8 cellular contexts compared by ENCODE assay signal in the genomic region with DNA sequence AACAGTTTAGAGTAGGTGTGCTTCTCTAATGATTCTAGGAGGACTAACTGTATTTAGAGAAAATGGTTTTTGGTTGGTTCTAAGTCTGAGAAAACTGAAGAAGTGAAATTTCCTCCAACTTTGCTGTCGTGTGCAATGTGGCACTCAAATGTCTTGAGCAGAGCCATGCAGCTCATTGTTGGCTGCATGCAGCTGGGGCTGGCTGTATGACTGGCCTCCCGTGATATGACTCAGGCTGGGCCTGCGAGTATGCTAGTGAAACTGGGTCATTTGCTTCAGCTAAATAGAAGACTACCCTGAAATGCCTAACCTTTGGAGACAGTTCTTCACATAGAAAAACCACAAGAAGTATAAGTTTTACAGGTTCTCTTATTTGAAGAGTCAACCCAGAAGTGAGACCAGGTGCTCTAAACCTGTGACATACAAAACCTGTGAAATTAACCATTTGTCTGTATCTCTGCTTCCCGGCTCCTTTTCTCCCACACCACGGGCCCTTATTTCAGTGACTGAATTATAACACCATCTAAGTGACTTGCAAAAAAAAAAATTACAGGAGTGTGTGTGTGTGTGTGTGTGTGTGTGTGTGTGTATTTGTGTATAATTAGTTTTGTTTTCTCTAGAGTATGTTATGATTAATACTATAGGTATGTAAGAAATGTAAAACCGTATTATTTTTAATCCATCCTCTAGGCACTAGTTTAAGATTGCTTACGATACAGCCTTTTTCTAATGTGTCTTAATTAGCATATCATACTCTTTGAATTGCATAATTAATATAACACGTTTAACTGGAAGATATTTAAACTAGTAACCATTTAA. TPM values are rescaled to one million over a fixed set of nuclear protein-coding genes. Genes with fewer than 3 reads are reported as not detected.
DNase-seq lines count a peak whose midpoint lies in the region; ATAC-seq and TF ChIP-seq lines count a peak whose summit lies in the region.

No MANE protein-coding gene starts in this region.

- H3K4ac ChIP-seq in mesenchymal stem cell (ENCODE audit: low read depth in 1 of 2, low read length in 2 of 2) = no peak overlapping the region

- H2BK120ac ChIP-seq in mesenchymal stem cell (ENCODE audit: low read depth, low read length) = no peak overlapping the region

- H3K23ac ChIP-seq in mesenchymal stem cell (ENCODE audit: low read length in 2 of 2) = no peak overlapping the region

- no peak overlapping the region for H2AK5ac ChIP-seq in mesenchymal stem cell (ENCODE audit: low read length, severe bottlenecking)

- BruUV-seq in Caco-2 (replicated peaks; lab: Mats Ljungman, UMichigan) = no TSS peak

- H3K4me3 ChIP-seq in DND-41 (ENCODE audit: low read depth in 1 of 2, low read length in 2 of 2) = no peak overlapping the region
- no peak overlapping the region for H3K4me3 ChIP-seq in mesenchymal stem cell (ENCODE audit: insufficient read depth in 1 of 2, low read depth in 1 of 2, low read length in 2 of 2)
- H3K4me3 ChIP-seq in Caco-2 (ENCODE audit: low read depth, low read length) = no peak overlapping the region

- H4K20me1 ChIP-seq in DND-41 (ENCODE audit: insufficient read depth, low read length) = no peaks in the 10 kb centered on the region

- no peaks in the 10 kb centered on the region for H3K4me1 Mint-ChIP-seq in Caco-2 (ENCODE audit: low read depth, unreplicated experiment)

- no peak overlapping the region for H2BK12ac ChIP-seq in mesenchymal stem cell (ENCODE audit: low read length in 2 of 2)

- H3K36me3 ChIP-seq in DND-41 (ENCODE audit: insufficient read depth, low read length) = peaks cover 56% of the 10 kb centered on the region
- peaks cover 3 to 75% of the 10 kb centered on the region in 2 experiments for H3K36me3 ChIP-seq in mesenchymal stem cell (ENCODE audit: control insufficient read depth in 1 of 2, insufficient read depth in 2 of 2, low read depth in 1 of 2, low read length in 2 of 2)
- no peaks in the 10 kb centered on the region; the same call in 1 of the 2 replicates for H3K36me3 ChIP-seq in Caco-2 (ENCODE audit: control insufficient read depth, insufficient read depth, low read length)

- POLR2A ChIA-PET in Caco-2 (lab: Charles Lee) = no interaction called here

- peaks cover 3% of the 10 kb centered on the region for H3K79me1 ChIP-seq in mesenchymal stem cell (replicated peaks; ENCODE audit: low read length, poor library complexity, severe bottlenecking)

- peak overlapping the region; percentile 1 for H2BK5ac ChIP-seq in mesenchymal stem cell (ENCODE audit: low read depth, low read length, poor library complexity, severe bottlenecking)

- H3K9ac ChIP-seq in DND-41 (ENCODE audit: low read depth, low read length) (no peak overlapping the region), mesenchymal stem cell (ENCODE audit: low read length) (peak overlapping the region; percentile 60)

- no peak overlapping the region for H4K91ac ChIP-seq in mesenchymal stem cell (ENCODE audit: low read length)

- peaks cover 4% of the 10 kb centered on the region for H3K9me3 ChIP-seq in DND-41 (ENCODE audit: insufficient read depth, low read length, severe bottlenecking)
- H3K9me3 ChIP-seq in mesenchymal stem cell (ENCODE audit: control insufficient read depth, low read length) = peaks cover 15% of the 10 kb centered on the region
- H3K9me3 ChIP-seq in Caco-2 = no peaks in the 10 kb centered on the region

- intact Hi-C loops in Caco-2 (cut with micrococcal nuclease; ENCODE audit: unreplicated experiment) = no loop called here

- no peaks in the 10 kb centered on the region for H3K27me3 Mint-ChIP-seq in Caco-2 (ENCODE audit: insufficient read depth, unreplicated experiment)

- H3K18ac ChIP-seq in mesenchymal stem cell (ENCODE audit: low read depth in 1 of 2, low read length in 2 of 2) = no peak overlapping the region

- no peaks in the 10 kb centered on the region for H3K4me1 ChIP-seq in DND-41 (ENCODE audit: insufficient read depth, low read length)
- H3K4me1 ChIP-seq in mesenchymal stem cell (ENCODE audit: control insufficient read depth, insufficient read depth, low read depth, low read length) = peaks cover 5% of the 10 kb centered on the region
- no peaks in the 10 kb centered on the region for H3K4me1 ChIP-seq in Caco-2

- no peaks in the 10 kb centered on the region for H3K9me3 Mint-ChIP-seq in Caco-2 (ENCODE audit: unreplicated experiment)

- no peaks in the 10 kb centered on the region for H3K79me2 ChIP-seq in DND-41 (ENCODE audit: insufficient read depth, low read length)

- no peak overlapping the region for H3K14ac ChIP-seq in mesenchymal stem cell (ENCODE audit: low read length in 2 of 2)

- H3K4me3 Mint-ChIP-seq in Caco-2 (ENCODE audit: unreplicated experiment) = no peak overlapping the region

- H3K27ac ChIP-seq in DND-41 (ENCODE audit: low read length) (no peak overlapping the region), mesenchymal stem cell (ENCODE audit: low read length, poor library complexity, severe bottlenecking) (peak overlapping the region; percentile 79)

- H3K27ac Mint-ChIP-seq in Caco-2 (ENCODE audit: unreplicated experiment) = no peak overlapping the region

- DNase-seq in DND-41 = no peak
- DNase-seq in activated T-helper 9 cell treated with anti-CD3 and anti-CD28 coated beads, Interleukin-2, amount 50 U/mL, for 16 hours (ENCODE audit: low read depth) = peak; percentile 60
- peak; percentile 74 for DNase-seq in mesenchymal stem cell
- DNase-seq in NCI-H2171 (lab: John Stamatoyannopoulos, UW) = no peak
- DNase-seq in Caco-2 = no peak
- no peak for DNase-seq in cortex of kidney (lab: John Stamatoyannopoulos, UW)

- H4K8ac ChIP-seq in mesenchymal stem cell (ENCODE audit: low read length) = no peak overlapping the region

- H2AFZ ChIP-seq in DND-41 (ENCODE audit: low read depth, low read length) (no peak overlapping the region), mesenchymal stem cell (ENCODE audit: low read depth, low read length) (no peak overlapping the region)

- no peak overlapping the region for H3K4me2 ChIP-seq in DND-41 (ENCODE audit: insufficient read depth, low read length)
- H3K4me2 ChIP-seq in mesenchymal stem cell (ENCODE audit: low read length, poor library complexity, severe bottlenecking) = no peak overlapping the region

- 0 out of 3 replicates have a peak, but pooled peaks have one; percentile 44 for ATAC-seq in DND-41 (ENCODE audit: insufficient read depth, low read depth)
- peak; percentile 99 for ATAC-seq in GM21367 (IDR thresholded peaks at IDR 0.05; ENCODE audit: unreplicated experiment)
- ATAC-seq in HG03558 (IDR thresholded peaks at IDR 0.05; ENCODE audit: extremely low read depth, unreplicated experiment) = peak; percentile 99

- H3K27me3 ChIP-seq in DND-41 (ENCODE audit: insufficient read depth, low read length, poor library complexity) = no peaks in the 10 kb centered on the region
- no peaks in the 10 kb centered on the region for H3K27me3 ChIP-seq in mesenchymal stem cell (ENCODE audit: control insufficient read depth in 1 of 2, insufficient read depth in 1 of 2, low read length in 2 of 2)
- H3K27me3 ChIP-seq in Caco-2 (replicated peaks; ENCODE audit: control insufficient read depth, insufficient read depth, low read length) = no peaks in the 10 kb centered on the region

- TF ChIP-seq CTCF in DND-41 (IDR thresholded peaks at IDR 0.05; ENCODE audit: borderline replicate concordance, extremely low read depth, low read length, poor library complexity, severe bottlenecking) (no peak), Caco-2 (IDR thresholded peaks at IDR 0.05; ENCODE audit: insufficient read depth in 1 of 2, low read depth in 1 of 2, low read length in 1 of 2, severe bottlenecking in 1 of 2, unreplicated experiment in 1 of 2) (no peak)

- H2BK15ac ChIP-seq in mesenchymal stem cell (ENCODE audit: low read depth, poor library complexity, severe bottlenecking) = no peak overlapping the region

- 41% methylated on average over 1 of the region's 8 CpGs for WGBS in mesenchymal stem cell

- CTCF ChIA-PET in Caco-2 (lab: Charles Lee) = no interaction called here

- H3K36me3 Mint-ChIP-seq in Caco-2 (ENCODE audit: insufficient read depth, unreplicated experiment) = peaks cover 23% of the 10 kb centered on the region

RNA-seq across cellular contexts. Expression of gene POLI, which starts 15.9 kb away (rescaled TPM):
- polyA plus RNA-seq in mesenchymal stem cell (2013, experiment 1 of 2) = 14.3 TPM
- 13.8 TPM for polyA plus RNA-seq in mesenchymal stem cell (2013, experiment 2 of 2)
- total RNA-seq in Caco-2 (2022) = 16.2 and 17.1 TPM in 2 replicates

Comparison
In these comparisons a context has a peak if more than half of its experiments do, and no peak if none do; other contexts are left out.
1. ATAC-seq: peak in every context shown above with its lines; median percentile 99 in GM21367; 99 in HG03558; 44 in DND-41.
2. DNase-seq: peak in activated T-helper 9 cell treated with anti-CD3 and anti-CD28 coated beads, Interleukin-2, amount 50 U/mL, for 16 hours (single experiment) and mesenchymal stem cell (single experiment); none in DND-41 (single experiment), NCI-H2171 (single experiment), Caco-2 (0 of 2) and cortex of kidney (single experiment).